In genomic region chr11:132997396-132997795, GRCh38 we compare ENCODE assay signal across 3 cellular contexts.
"Had no signal": no experiment of that assay in that cellular context is flagged by ENCODE, and none has a peak within 500 bp of the region (broad histone marks: within the 10 kb centered on the region; RNA-seq: fewer than 3 reads in every experiment).

No MANE protein-coding gene starts in this region.

- ATAC-seq: GM12878 had no signal

- H3K4me3 ChIP-seq: GM12878 had no signal

- DNase-seq: GDM1, GF-D8 had no signal
